30 cellular contexts compared by ENCODE assay signal in genomic region chr7:74398426-74398825, GRCh38.
"Had no signal": no experiment of that assay in that cellular context is flagged by ENCODE, and none has a peak within 500 bp of the region (broad histone marks: within the 10 kb centered on the region; RNA-seq: fewer than 3 reads in every experiment).

No MANE protein-coding gene starts in this region.

- DNase-seq: activated B cell treated with CpG ODN at 0.5 μM for 24 hours; activated CD4-positive, alpha-beta T cell treated with anti-CD3 and anti-CD28 coated beads for 4 hours; activated CD4-positive, alpha-beta T cell treated with anti-CD3 and anti-CD28 coated beads, Interleukin-2, amount 50 U/mL, for 4 hours; activated CD4-positive, CD25-positive, alpha-beta regulatory T cell treated with anti-CD3 and anti-CD28 coated beads, Interleukin-2, amount 50 U/mL, for 72 hours; activated CD8-positive, alpha-beta memory T cell treated with anti-CD3 and anti-CD28 coated beads, Interleukin-2, amount 50 U/mL, for 4 hours; activated naive CD4-positive, alpha-beta T cell treated with anti-CD3 and anti-CD28 coated beads, Interleukin-2, amount 10 ng/mL, durations not matched to agents 7 days and 5 days; activated naive CD8-positive, alpha-beta T cell treated with anti-CD3 and anti-CD28 coated beads, Interleukin-2, amount 50 U/mL, for 24 hours; activated T-cell treated with anti-CD3 and anti-CD28 coated beads for 4 hours; activated T-cell treated with anti-CD3 and anti-CD28 coated beads, Interleukin-2, amount 50 U/mL, for 4 hours; anterior cingulate cortex; caudate nucleus; Kasumi-1; KG1; MG63; NCI-H1048; NCI-H1105 treated with DMSO at 0.1 percent for 48 hours; NCI-H1436; NCI-H1694; NCI-H1930; NCI-H2081 treated with DMSO at 0.1 percent for 48 hours; NCI-H226; NCI-H524 treated with DMSO at 0.1 percent for 48 hours; SIG-M5; SW 1271; T-helper 1 cell; T-helper 2 cell; T-helper 9 cell had no signal

- H3K36me3 ChIP-seq: MG63 had no signal

- H3K4me3 ChIP-seq: MG63 had no signal

- H3K9me3 ChIP-seq: MG63 had no signal

- ATAC-seq: activated naive CD8-positive, alpha-beta T cell treated with anti-CD3 and anti-CD28 coated beads, Interleukin-2, amount 50 U/mL, for 24 hours; activated T-cell treated with anti-CD3 and anti-CD28 coated beads, Interleukin-2, amount 50 U/mL, for 4 hours; Panc1; Right ventricle myocardium inferior had no signal

- H3K27ac ChIP-seq: VCaP had no signal

- H3K27me3 ChIP-seq: MG63 had no signal
